In the genomic region with DNA sequence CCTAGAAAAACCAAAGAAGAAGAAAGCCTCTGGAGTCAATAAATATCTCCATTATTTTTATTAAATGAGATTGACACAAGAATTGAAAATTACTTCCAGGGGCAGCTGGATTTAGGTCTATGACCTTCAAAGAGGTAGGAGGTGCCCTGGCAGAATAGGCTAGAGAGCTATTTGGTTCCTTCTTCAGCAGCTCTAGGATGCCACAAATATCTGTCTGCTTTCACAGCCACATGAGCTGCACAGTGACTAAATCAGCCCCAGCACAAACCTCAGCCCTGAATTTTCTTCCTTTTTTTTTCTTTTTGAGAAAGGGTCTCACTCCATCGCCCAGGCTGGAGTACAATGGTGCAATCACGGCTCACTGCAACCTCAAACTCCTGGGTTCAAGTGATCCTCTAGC, we compare ENCODE assay signal across 23 cellular contexts.
"Had no signal": no experiment of that assay in that cellular context is flagged by ENCODE, and none has a peak within 500 bp of the region (broad histone marks: within the 10 kb centered on the region; RNA-seq: fewer than 3 reads in every experiment).

No MANE protein-coding gene starts in this region.

- H3K4me1 ChIP-seq: left ventricle myocardium inferior, lower lobe of right lung, testis, upper lobe of right lung, vagina had no signal

- H3K36me3 Mint-ChIP-seq: memory B cell, mesothelial cell of epicardium, naive B cell had no signal

- H3K27me3 ChIP-seq: hepatocyte, testis, tibial nerve, upper lobe of right lung, vagina had no signal

- H3K36me3 ChIP-seq: left ventricle myocardium inferior, lower lobe of right lung, tibial nerve, upper lobe of right lung, vagina had no signal

- H3K27ac ChIP-seq: coronary artery, dorsolateral prefrontal cortex, hepatocyte, left ventricle myocardium inferior, lower lobe of right lung, testis, tibial nerve, upper lobe of right lung, vagina had no signal

- H2AFZ ChIP-seq: hepatocyte had no signal

- H3K27ac Mint-ChIP-seq: memory B cell; mesothelial cell of epicardium; naive B cell; nephron progenitor cell; progenitor cell of endocrine pancreas; stimulated activated naive CD8-positive, alpha-beta T cell treated with anti-CD3 and anti-CD28 coated beads, Interleukin-15, Interleukin-2, amounts not matched to agents 100 ng/mL and 50 ng/mL, for 24 hours had no signal

- H3K4me2 ChIP-seq: hepatocyte, smooth muscle cell had no signal

- H3K27me3 Mint-ChIP-seq: memory B cell had no signal

- H3K4me1 Mint-ChIP-seq: mesothelial cell of epicardium, naive B cell had no signal

- H3K4me3 Mint-ChIP-seq: memory B cell; mesothelial cell of epicardium; naive B cell; nephron progenitor cell; stimulated activated naive CD8-positive, alpha-beta T cell treated with anti-CD3 and anti-CD28 coated beads, Interleukin-15, Interleukin-2, amounts not matched to agents 100 ng/mL and 50 ng/mL, for 24 hours had no signal

- ATAC-seq: left cardiac atrium, lower lobe of right lung, right cardiac atrium, upper lobe of right lung had no signal

- H3K4me3 ChIP-seq: coronary artery, dorsolateral prefrontal cortex, hepatocyte, left ventricle myocardium inferior, lower lobe of right lung, smooth muscle cell, testis, tibial nerve, upper lobe of right lung, vagina had no signal

- H3K9me3 ChIP-seq: lower lobe of right lung, testis, upper lobe of right lung, vagina had no signal

- H3K79me2 ChIP-seq: hepatocyte had no signal

- DNase-seq: dorsolateral prefrontal cortex; effector CD8-positive, alpha-beta T cell; foreskin melanocyte; head of caudate nucleus; kidney; left cardiac atrium; left ventricle myocardium inferior; lower lobe of right lung; naive B cell; nephron progenitor cell; right cardiac atrium; stimulated activated CD4-positive, alpha-beta T cell treated with anti-CD3 and anti-CD28 coated beads, Interleukin-2, amount 100 ng/mL, for 48 hours; testis; upper lobe of right lung had no signal
